ENCODE assay signal across 18 cellular contexts in genomic region chr5:43581398-43581797, GRCh38. TPM values are rescaled to one million over a fixed set of nuclear protein-coding genes. Genes with fewer than 3 reads are reported as not detected.
DNase-seq lines count a peak whose midpoint lies in the region; ATAC-seq and TF ChIP-seq lines count a peak whose summit lies in the region.
"Had no signal": no experiment of that assay in that cellular context is flagged by ENCODE, and none has a peak within 500 bp of the region (broad histone marks: within the 10 kb centered on the region; RNA-seq: fewer than 3 reads in every experiment).

No MANE protein-coding gene starts in this region.

- in situ Hi-C loops in HAP-1 (cut with MboI; ENCODE audit: low sequenced_read_pairs) (no loop called here), Panc1 (cut with HindIII; ENCODE audit: low pct_unique_long_range_greater_than_20kb, low sequenced_read_pairs) (no loop called here)

- TF ChIP-seq CTCF in Panc1 (IDR thresholded peaks at IDR 0.05) = no peak
- no peak for TF ChIP-seq CTCF in glutamatergic neuron (IDR thresholded peaks at IDR 0.05; ENCODE audit: partially characterized antibody, unreplicated experiment)
- no peak for TF ChIP-seq CTCF in smooth muscle cell (IDR thresholded peaks at IDR 0.05; ENCODE audit: borderline replicate concordance, insufficient read depth, poor library complexity, severe bottlenecking)

- H3K79me2 ChIP-seq in smooth muscle cell (ENCODE audit: low read depth) = no peaks in the 10 kb centered on the region

- peaks cover 17% of the 10 kb centered on the region for H3K4me1 Mint-ChIP-seq in glutamatergic neuron (ENCODE audit: low read depth, unreplicated experiment)
- H3K4me1 Mint-ChIP-seq: CD14-positive monocyte; CD4-positive, alpha-beta memory T cell had no signal

- H3K4me3 Mint-ChIP-seq in glutamatergic neuron (ENCODE audit: unreplicated experiment) = peak overlapping the region; percentile 71
- H3K4me3 Mint-ChIP-seq: CD14-positive monocyte; CD4-positive, alpha-beta memory T cell; GM23338; HFFc6 had no signal

- peak overlapping the region; percentile 96 for H3K27ac Mint-ChIP-seq in glutamatergic neuron (ENCODE audit: unreplicated experiment)
- H3K27ac Mint-ChIP-seq: GM23338, HFFc6 had no signal

- ATAC-seq in Panc1 = no peak
- no peak for ATAC-seq in GM21619 (IDR thresholded peaks at IDR 0.05; ENCODE audit: unreplicated experiment)
- ATAC-seq: GM23338, HCT116 had no signal

- no peaks in the 10 kb centered on the region for H4K20me1 ChIP-seq in smooth muscle cell (ENCODE audit: low read depth)
- H4K20me1 ChIP-seq: BLaER1 had no signal

- no peaks in the 10 kb centered on the region for H3F3A ChIP-seq in smooth muscle cell (ENCODE audit: low read depth)

- no peaks in the 10 kb centered on the region for H3K36me3 Mint-ChIP-seq in glutamatergic neuron (ENCODE audit: unreplicated experiment)

- BruUV-seq in Panc1 (replicated peaks; lab: Mats Ljungman, UMichigan) = TSS peak; percentile 30

- H3K9ac ChIP-seq in smooth muscle cell (ENCODE audit: low read depth) = no peak overlapping the region
- H3K9ac ChIP-seq: BLaER1 had no signal

- 96% methylated on average over 1 of the region's 1 CpG for WGBS in smooth muscle cell (ENCODE audit: low lambda C conversion rate)

- H3K27me3 Mint-ChIP-seq in glutamatergic neuron (ENCODE audit: unreplicated experiment) = no peaks in the 10 kb centered on the region
- H3K27me3 Mint-ChIP-seq: CD4-positive, alpha-beta memory T cell had no signal

- H3K27ac ChIP-seq in Panc1 (ENCODE audit: low read length) = no peak overlapping the region
- H3K27ac ChIP-seq in smooth muscle cell (ENCODE audit: low read depth) = no peak overlapping the region
- H3K27ac ChIP-seq: BLaER1 had no signal

- no peaks in the 10 kb centered on the region for H3K9me3 ChIP-seq in HAP-1
- no peaks in the 10 kb centered on the region for H3K9me3 ChIP-seq in Panc1 (ENCODE audit: control insufficient read depth, insufficient read depth, low read depth, low read length)
- H3K9me3 ChIP-seq in smooth muscle cell (replicated peaks; ENCODE audit: low read depth) = no peaks in the 10 kb centered on the region

- intact Hi-C loops in Panc1 (cut with micrococcal nuclease; ENCODE audit: unreplicated experiment) = no loop called here

- H3K4me1 ChIP-seq in HAP-1 (peaks cover 44% of the 10 kb centered on the region), Panc1 (ENCODE audit: control insufficient read depth, insufficient read depth, low read length) (no peaks in the 10 kb centered on the region), smooth muscle cell (ENCODE audit: low read depth) (no peaks in the 10 kb centered on the region)
- H3K4me1 ChIP-seq: BLaER1 had no signal

- peaks cover 8% of the 10 kb centered on the region; the same call in 1 of the 2 replicates for H3K36me3 ChIP-seq in HAP-1 (replicated peaks)
- H3K36me3 ChIP-seq in Panc1 (ENCODE audit: control insufficient read depth, insufficient read depth, low read length) = no peaks in the 10 kb centered on the region
- no peaks in the 10 kb centered on the region for H3K36me3 ChIP-seq in smooth muscle cell (ENCODE audit: low read depth)

- no peak overlapping the region for H3K4me2 ChIP-seq in smooth muscle cell
- H3K4me2 ChIP-seq: BLaER1, GM23338 had no signal

- POLR2A ChIA-PET in Panc1 (lab: Charles Lee) = no interaction called here

- no peaks in the 10 kb centered on the region for H3K27me3 ChIP-seq in HAP-1 (ENCODE audit: low read depth)
- no peaks in the 10 kb centered on the region for H3K27me3 ChIP-seq in Panc1 (ENCODE audit: control insufficient read depth, insufficient read depth, low read length)
- H3K27me3 ChIP-seq in smooth muscle cell (ENCODE audit: low read depth) = no peaks in the 10 kb centered on the region
- H3K27me3 ChIP-seq: BLaER1 had no signal

- CTCF ChIA-PET in Panc1 (lab: Charles Lee) = no interaction called here

- H3K4me3 ChIP-seq in HAP-1 (no peak overlapping the region), Panc1 (ENCODE audit: low read depth in 2 of 2, low read length in 2 of 2) (no peak overlapping the region), smooth muscle cell (no peak overlapping the region)
- H3K4me3 ChIP-seq: BLaER1, GM23338 had no signal

- H3K9me3 Mint-ChIP-seq in glutamatergic neuron (ENCODE audit: unreplicated experiment) = peaks cover 1% of the 10 kb centered on the region
- H3K9me3 Mint-ChIP-seq: CD4-positive, alpha-beta memory T cell; HFFc6 had no signal

- no peak overlapping the region for H2AFZ ChIP-seq in smooth muscle cell (ENCODE audit: low read depth)

- DNase-seq in COLO829 (ENCODE audit: low spot score) (peak; percentile 17), HAP-1 (ENCODE audit: low spot score in 2 of 2) (peak; percentile 33 to 68), Panc1 (ENCODE audit: low read depth, low spot score) (no peak), glutamatergic neuron (no peak), smooth muscle cell (lab: John Stamatoyannopoulos, UW; ENCODE audit: unreplicated experiment) (no peak), islet precursor cell (no peak)
- DNase-seq: 8988T; Calu3; CD4-positive, alpha-beta memory T cell; DND-41; EL; HFFc6; KG1 had no signal

RNA-seq across cellular contexts. Expression of gene NNT, which starts 21.6 kb away (rescaled TPM):
- total RNA-seq in Panc1 (2021; ENCODE audit: unreplicated experiment) = 78.7 TPM
- polyA plus RNA-seq in Panc1 (2012; ENCODE audit: insufficient read length) = 27.1 TPM
- total RNA-seq in glutamatergic neuron (ENCODE audit: unreplicated experiment) = 152 TPM
- total RNA-seq in smooth muscle cell = 39.8 and 49.8 TPM in 2 replicates
- 20.3 and 26.8 TPM in 2 replicates for polyA plus RNA-seq in smooth muscle cell

RNA-seq across cellular contexts. Expression of gene PAIP1, which starts 24.5 kb away (rescaled TPM):
- total RNA-seq in Panc1 (2021; ENCODE audit: unreplicated experiment) = 127 TPM
- polyA plus RNA-seq in Panc1 (2012; ENCODE audit: insufficient read length) = 58.6 TPM
- total RNA-seq in glutamatergic neuron (ENCODE audit: unreplicated experiment) = 127 TPM
- total RNA-seq in smooth muscle cell = 135 and 155 TPM in 2 replicates
- polyA plus RNA-seq in smooth muscle cell = 133 and 137 TPM in 2 replicates

Comparison
In these comparisons a context has a peak if more than half of its experiments do, and no peak if none do; other contexts are left out.
1. DNase-seq: peak in COLO829 (single experiment) and HAP-1 (2 of 2); none in Panc1 (single experiment), glutamatergic neuron (single experiment), smooth muscle cell (single experiment) and islet precursor cell (single experiment).